In genomic region chr5:98904786-98905185, GRCh38 we compare ENCODE assay signal across 14 cellular contexts. TPM values are rescaled to one million over a fixed set of nuclear protein-coding genes. Genes with fewer than 3 reads are reported as not detected.
DNase-seq lines count a peak whose midpoint lies in the region; ATAC-seq and TF ChIP-seq lines count a peak whose summit lies in the region.
"Had no signal": no experiment of that assay in that cellular context is flagged by ENCODE, and none has a peak within 500 bp of the region (broad histone marks: within the 10 kb centered on the region; RNA-seq: fewer than 3 reads in every experiment).

No MANE protein-coding gene starts in this region.

- peak; percentile 20 for DNase-seq in stimulated activated CD4-positive, alpha-beta T cell treated with anti-CD3 and anti-CD28 coated beads, Interleukin-15, amount 100 ng/mL, for 24 hours
- no peak for DNase-seq in stimulated activated CD4-positive, alpha-beta T cell treated with anti-CD3 and anti-CD28 coated beads, Interleukin-12 subunit alpha, Interleukin-12 subunit beta, amount 100 ng/mL, for 4 hours
- DNase-seq in RWPE2 (ENCODE audit: low spot score), result no peak
- no peak for DNase-seq in endodermal cell
- DNase-seq in stimulated activated effector memory CD8-positive, alpha-beta T cell treated with anti-CD3 and anti-CD28 coated beads, Interleukin-12 subunit alpha, Interleukin-12 subunit beta, amount 100 ng/mL, for 72 hours (ENCODE audit: low spot score in 2 of 2), result no peak
- DNase-seq in NCI-H1930 (lab: John Stamatoyannopoulos, UW), result no peak
- no peak for DNase-seq in inferior parietal cortex (ENCODE audit: extremely low spot score)
- DNase-seq: BE2C, H9, NCI-H1105 treated with DMSO at 0.1 percent for 48 hours, NCI-H446 treated with DMSO at 0.1 percent for 48 hours, occipital lobe, Peyer's patch had no signal

- ATAC-seq in RWPE2 (ENCODE audit: low read depth), result peak; percentile 82
- peak; percentile 78 for ATAC-seq in stimulated activated effector memory CD8-positive, alpha-beta T cell treated with anti-CD3 and anti-CD28 coated beads, Interleukin-12 subunit alpha, Interleukin-12 subunit beta, amount 100 ng/mL, for 72 hours
- no peak for ATAC-seq in GM21381 (IDR thresholded peaks at IDR 0.05; ENCODE audit: unreplicated experiment)

- no peak overlapping the region for H3K4me3 ChIP-seq in RWPE2 (ENCODE audit: severe bottlenecking)
- H3K4me3 ChIP-seq in endodermal cell (ENCODE audit: low read length), result no peak overlapping the region
- H3K4me3 ChIP-seq: Peyer's patch had no signal

- no peak overlapping the region for H3K4me3 Mint-ChIP-seq in endodermal cell
- no peak overlapping the region for H3K4me3 Mint-ChIP-seq in stimulated activated effector memory CD8-positive, alpha-beta T cell treated with anti-CD3 and anti-CD28 coated beads, Interleukin-12 subunit alpha, Interleukin-12 subunit beta, amount 100 ng/mL, for 72 hours
- H3K4me3 Mint-ChIP-seq: H9 had no signal

- H3K9me3 ChIP-seq in RWPE2 (ENCODE audit: severe bottlenecking) (no peaks in the 10 kb centered on the region), endodermal cell (ENCODE audit: control insufficient read depth, low read length) (no peaks in the 10 kb centered on the region)
- H3K9me3 ChIP-seq: BE2C, Peyer's patch had no signal

- WGBS in endodermal cell (ENCODE audit: insufficient coverage in 1 of 2, insufficient read length in 1 of 2), 2 experiments, result 95 to 97% methylated on average over 3 to 6 of the region's 6 CpGs

- H3K36me3 Mint-ChIP-seq in endodermal cell (ENCODE audit: low read depth), result peaks cover 32% of the 10 kb centered on the region
- H3K36me3 Mint-ChIP-seq in stimulated activated effector memory CD8-positive, alpha-beta T cell treated with anti-CD3 and anti-CD28 coated beads, Interleukin-12 subunit alpha, Interleukin-12 subunit beta, amount 100 ng/mL, for 72 hours, result peaks cover 75% of the 10 kb centered on the region

- H3K9ac ChIP-seq in endodermal cell (ENCODE audit: extremely low read depth, low read length, poor library complexity, severe bottlenecking), result no peak overlapping the region

- H3K27ac ChIP-seq in RWPE2 (ENCODE audit: poor library complexity, severe bottlenecking) (peak overlapping the region; percentile 25), endodermal cell (ENCODE audit: low read depth, low read length) (no peak overlapping the region)
- H3K27ac ChIP-seq: Peyer's patch had no signal

- H3K27me3 ChIP-seq in RWPE2 (ENCODE audit: insufficient read depth, poor library complexity, severe bottlenecking) (no peaks in the 10 kb centered on the region), endodermal cell (ENCODE audit: control insufficient read depth, insufficient read depth, low read length, poor library complexity, severe bottlenecking) (no peaks in the 10 kb centered on the region)
- H3K27me3 ChIP-seq: BE2C, Peyer's patch had no signal

- H3K9me3 Mint-ChIP-seq in endodermal cell, result no peaks in the 10 kb centered on the region
- no peaks in the 10 kb centered on the region for H3K9me3 Mint-ChIP-seq in stimulated activated effector memory CD8-positive, alpha-beta T cell treated with anti-CD3 and anti-CD28 coated beads, Interleukin-12 subunit alpha, Interleukin-12 subunit beta, amount 100 ng/mL, for 72 hours
- H3K9me3 Mint-ChIP-seq: H9 had no signal

- H3K4me1 ChIP-seq in RWPE2 (ENCODE audit: insufficient read depth, poor library complexity, severe bottlenecking) (peaks cover 30% of the 10 kb centered on the region), endodermal cell (ENCODE audit: control insufficient read depth, insufficient read depth, low read length) (no peaks in the 10 kb centered on the region)
- H3K4me1 ChIP-seq: Peyer's patch had no signal

- no peaks in the 10 kb centered on the region for H3K27me3 Mint-ChIP-seq in endodermal cell (ENCODE audit: insufficient read depth)

- no peak for TF ChIP-seq CTCF in RWPE2 (IDR thresholded peaks at IDR 0.05; ENCODE audit: poor library complexity, severe bottlenecking)
- TF ChIP-seq CTCF in endodermal cell (conservative IDR thresholded peaks at IDR 0.05), result no peak

- peaks cover 1% of the 10 kb centered on the region for H3K4me1 Mint-ChIP-seq in endodermal cell
- peaks cover 43% of the 10 kb centered on the region for H3K4me1 Mint-ChIP-seq in stimulated activated effector memory CD8-positive, alpha-beta T cell treated with anti-CD3 and anti-CD28 coated beads, Interleukin-12 subunit alpha, Interleukin-12 subunit beta, amount 100 ng/mL, for 72 hours

- peak overlapping the region; percentile 33 for H3K27ac Mint-ChIP-seq in endodermal cell
- H3K27ac Mint-ChIP-seq in stimulated activated effector memory CD8-positive, alpha-beta T cell treated with anti-CD3 and anti-CD28 coated beads, Interleukin-12 subunit alpha, Interleukin-12 subunit beta, amount 100 ng/mL, for 72 hours, result no peak overlapping the region
- H3K27ac Mint-ChIP-seq: H9 had no signal

- H3K36me3 ChIP-seq in RWPE2 (ENCODE audit: low read depth), result peaks cover 70% of the 10 kb centered on the region
- peaks cover 64% of the 10 kb centered on the region for H3K36me3 ChIP-seq in endodermal cell (ENCODE audit: control insufficient read depth, insufficient read depth, low read length)

RNA-seq across cellular contexts. Expression of gene CHD1, which starts 24.0 kb away (rescaled TPM):
- 10 to 100 TPM; 59.1 to 59.5 TPM for total RNA-seq in endodermal cell
- polyA plus RNA-seq in endodermal cell (2013, experiment 1 of 2), result 46.9 TPM
- 51.0 TPM for polyA plus RNA-seq in endodermal cell (2013, experiment 2 of 2)
